Comparison of ENCODE assay signal across 18 cellular contexts in genomic region chr18:46239549-46239948, GRCh38.
"Had no signal": no experiment of that assay in that cellular context is flagged by ENCODE, and none has a peak within 500 bp of the region (broad histone marks: within the 10 kb centered on the region; RNA-seq: fewer than 3 reads in every experiment).

No MANE protein-coding gene starts in this region.

- H3K4me1 ChIP-seq: lower lobe of right lung, uterus had no signal

- H3K9me3 Mint-ChIP-seq: activated B cell treated with CpG ODN at 0.5 μM for 24 hours; activated CD4-positive, alpha-beta T cell treated with anti-CD3 and anti-CD28 coated beads, Interleukin-2, amount 10 ng/mL, durations not matched to agents 24 days and 14 days; activated T-helper 1 cell treated with anti-CD3 and anti-CD28 coated beads, Interleukin-12 subunit alpha, Interleukin-12 subunit beta, Interleukin-2, Interleukin-4 antibody, amounts not matched to agents 30 ng/mL and 10 ng/mL and 1 ng/mL, durations not matched to agents 14 hours and 24 hours and 36 hours; naive thymus-derived CD4-positive, alpha-beta T cell; stimulated activated memory B cell treated with anti-CD40 and anti-IgM and Interleukin-4, amounts not matched to agents 10 μg/mL and 1 μg/mL and 100 μg/mL, for 72 hours had no signal

- H3K27ac Mint-ChIP-seq: activated B cell treated with CpG ODN at 0.5 μM for 24 hours; activated CD4-positive, alpha-beta T cell treated with anti-CD3 and anti-CD28 coated beads, Interleukin-2, amount 10 ng/mL, durations not matched to agents 24 days and 14 days; activated T-helper 1 cell treated with anti-CD3 and anti-CD28 coated beads, Interleukin-12 subunit alpha, Interleukin-12 subunit beta, Interleukin-2, Interleukin-4 antibody, amounts not matched to agents 30 ng/mL and 10 ng/mL and 1 ng/mL, durations not matched to agents 14 hours and 24 hours and 36 hours; stimulated activated memory B cell treated with anti-CD40 and anti-IgM and Interleukin-4, amounts not matched to agents 10 μg/mL and 1 μg/mL and 100 μg/mL, for 72 hours had no signal

- H3K4me3 ChIP-seq: gastroesophageal sphincter, heart right ventricle, lower lobe of right lung, tibial nerve, uterus had no signal

- ATAC-seq: gastroesophageal sphincter; heart right ventricle; left colon; lower lobe of right lung; naive thymus-derived CD4-positive, alpha-beta T cell; stimulated activated memory B cell treated with anti-CD40 and anti-IgM and Interleukin-4, amounts not matched to agents 10 μg/mL and 1 μg/mL and 100 μg/mL, for 72 hours had no signal

- H2AFZ ChIP-seq: parathyroid adenoma had no signal

- H3K36me3 ChIP-seq: gastroesophageal sphincter, lower lobe of right lung, tibial nerve, uterus had no signal

- H3K27me3 ChIP-seq: gastroesophageal sphincter, heart right ventricle, tibial nerve, uterus had no signal

- H3K4me3 Mint-ChIP-seq: activated B cell treated with CpG ODN at 0.5 μM for 24 hours; activated CD4-positive, alpha-beta T cell treated with anti-CD3 and anti-CD28 coated beads, Interleukin-2, amount 10 ng/mL, durations not matched to agents 24 days and 14 days; activated T-helper 1 cell treated with anti-CD3 and anti-CD28 coated beads, Interleukin-12 subunit alpha, Interleukin-12 subunit beta, Interleukin-2, Interleukin-4 antibody, amounts not matched to agents 30 ng/mL and 10 ng/mL and 1 ng/mL, durations not matched to agents 14 hours and 24 hours and 36 hours; naive thymus-derived CD4-positive, alpha-beta T cell; stimulated activated memory B cell treated with anti-CD40 and anti-IgM and Interleukin-4, amounts not matched to agents 10 μg/mL and 1 μg/mL and 100 μg/mL, for 72 hours had no signal

- H3K9ac ChIP-seq: parathyroid adenoma had no signal

- DNase-seq: activated B cell treated with CpG ODN at 0.5 μM for 24 hours; activated CD4-positive, alpha-beta T cell treated with anti-CD3 and anti-CD28 coated beads, Interleukin-2, amount 10 ng/mL, durations not matched to agents 24 days and 14 days; activated CD8-positive, alpha-beta memory T cell treated with anti-CD3 and anti-CD28 coated beads, Interleukin-2, amount 50 U/mL, for 48 hours; anterior cingulate cortex; cerebellar nuclear complex; dermis blood vessel endothelial cell; heart right ventricle; left colon; lower lobe of right lung; naive thymus-derived CD4-positive, alpha-beta T cell; substantia nigra; T-helper 2 cell; uterus had no signal

- H3K27ac ChIP-seq: gastroesophageal sphincter, heart right ventricle, lower lobe of right lung, parathyroid adenoma, tibial nerve, uterus had no signal

- H3K27me3 Mint-ChIP-seq: activated B cell treated with CpG ODN at 0.5 μM for 24 hours; activated CD4-positive, alpha-beta T cell treated with anti-CD3 and anti-CD28 coated beads, Interleukin-2, amount 10 ng/mL, durations not matched to agents 24 days and 14 days; naive thymus-derived CD4-positive, alpha-beta T cell; stimulated activated memory B cell treated with anti-CD40 and anti-IgM and Interleukin-4, amounts not matched to agents 10 μg/mL and 1 μg/mL and 100 μg/mL, for 72 hours had no signal

- H3K9me3 ChIP-seq: gastroesophageal sphincter, heart right ventricle, lower lobe of right lung, tibial nerve, uterus had no signal
